Comparison of ENCODE assay signal across 19 cellular contexts in the genomic region with DNA sequence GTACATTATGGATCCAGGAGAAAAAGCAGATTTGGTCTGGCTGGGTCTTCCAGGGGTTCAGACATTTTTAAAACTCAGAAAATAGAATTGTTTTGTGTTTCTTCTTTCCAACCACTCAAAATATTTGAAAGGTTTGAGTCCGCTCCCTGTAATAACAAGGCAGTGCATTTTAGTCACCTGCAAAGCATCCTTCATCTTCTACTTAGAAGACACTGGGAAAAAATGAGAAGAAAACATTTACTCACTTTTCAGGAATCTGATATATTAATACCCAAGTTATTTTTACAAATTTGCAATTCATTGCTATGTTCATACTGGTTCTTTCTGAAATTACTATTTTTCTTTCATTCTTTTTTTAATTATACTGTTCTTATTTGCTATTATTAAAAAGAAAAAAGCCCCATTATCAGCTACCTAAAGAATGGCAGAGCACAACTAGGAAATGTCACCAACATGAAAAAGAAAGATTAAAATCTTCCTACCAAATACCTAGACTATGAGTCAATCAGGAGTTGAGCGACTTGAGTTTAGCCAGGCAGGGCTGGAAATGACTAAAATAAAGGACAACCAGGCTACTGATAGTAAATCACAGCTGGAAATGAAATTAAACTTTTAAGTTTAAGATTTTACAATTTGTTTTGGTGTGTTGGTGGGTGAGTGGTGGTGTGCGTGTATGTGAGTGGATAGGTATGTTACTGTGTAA.
A peak's percentile ranks its signal among the peaks of the same experiment; 100 is the strongest.
DNase-seq lines count a peak whose midpoint lies in the region; ATAC-seq and TF ChIP-seq lines count a peak whose summit lies in the region.
"Had no signal": no experiment of that assay in that cellular context is flagged by ENCODE, and none has a peak within 500 bp of the region (broad histone marks: within the 10 kb centered on the region; RNA-seq: fewer than 3 reads in every experiment).

No MANE protein-coding gene starts in this region.

- H3K4me3 Mint-ChIP-seq in activated naive CD4-positive, alpha-beta T cell treated with anti-CD3 and anti-CD28 coated beads, Interleukin-2, amount 10 ng/mL, durations not matched to agents 7 days and 5 days, result no peak overlapping the region
- no peak overlapping the region for H3K4me3 Mint-ChIP-seq in immature natural killer cell
- H3K4me3 Mint-ChIP-seq: activated T-helper 1 cell treated with anti-CD3 and anti-CD28 coated beads, Interleukin-12 subunit alpha, Interleukin-12 subunit beta, Interleukin-2, Interleukin-4 antibody, amounts not matched to agents 30 ng/mL and 10 ng/mL and 1 ng/mL, durations not matched to agents 14 hours and 24 hours and 36 hours had no signal

- no peaks in the 10 kb centered on the region for H3K9me3 Mint-ChIP-seq in activated naive CD4-positive, alpha-beta T cell treated with anti-CD3 and anti-CD28 coated beads, Interleukin-2, amount 10 ng/mL, durations not matched to agents 7 days and 5 days
- H3K9me3 Mint-ChIP-seq in immature natural killer cell, result peaks cover 0 to 4% (median 0%) of the 10 kb centered on the region in 6 donors
- H3K9me3 Mint-ChIP-seq: activated T-helper 1 cell treated with anti-CD3 and anti-CD28 coated beads, Interleukin-12 subunit alpha, Interleukin-12 subunit beta, Interleukin-2, Interleukin-4 antibody, amounts not matched to agents 30 ng/mL and 10 ng/mL and 1 ng/mL, durations not matched to agents 14 hours and 24 hours and 36 hours had no signal

- no peaks in the 10 kb centered on the region for H3K9me3 ChIP-seq in vagina
- no peaks in the 10 kb centered on the region for H3K9me3 ChIP-seq in ovary
- H3K9me3 ChIP-seq: colonic mucosa, lower lobe of right lung had no signal

- H3K27ac ChIP-seq in vagina, result peak overlapping the region; percentile 60
- no peak overlapping the region for H3K27ac ChIP-seq in ovary
- H3K27ac ChIP-seq: colonic mucosa, lower lobe of right lung, SK-N-MC had no signal

- no peak for DNase-seq in activated naive CD4-positive, alpha-beta T cell treated with anti-CD3 and anti-CD28 coated beads, Interleukin-2, amount 10 ng/mL, durations not matched to agents 7 days and 5 days
- no peak for DNase-seq in activated naive CD4-positive, alpha-beta T cell treated with Interleukin-2 at 50 U/mL for 16 hours
- peak; percentile 40 for DNase-seq in astrocyte of the cerebellum (ENCODE audit: low read depth)
- DNase-seq in glomerular visceral epithelial cell (ENCODE audit: extremely low spot score), result peak; percentile 63
- no peak for DNase-seq in vagina (ENCODE audit: extremely low spot score in 2 of 2)
- DNase-seq in ovary, result no peak
- DNase-seq in immature natural killer cell, result no peak
- DNase-seq: 8988T; activated CD4-positive, CD25-positive, alpha-beta regulatory T cell treated with anti-CD3 and anti-CD28 coated beads, Interleukin-2, amount 50 U/mL, for 72 hours; colonic mucosa; DMS79; head of caudate nucleus; lower lobe of right lung; NCI-H526; stimulated activated CD4-positive, alpha-beta T cell treated with anti-CD3 and anti-CD28 coated beads, Interleukin-4, amount 100 ng/mL, for 24 hours had no signal

- H3K4me1 ChIP-seq in vagina (peaks cover 24% of the 10 kb centered on the region), ovary (ENCODE audit: insufficient read depth) (no peaks in the 10 kb centered on the region)
- H3K4me1 ChIP-seq: colonic mucosa had no signal

- intact Hi-C loops in vagina (cut with DNase I), result no loop called here
- intact Hi-C loops in ovary (cut with DNase I), result no loop called here

- peak overlapping the region; percentile 2 for H3K27ac Mint-ChIP-seq in activated naive CD4-positive, alpha-beta T cell treated with anti-CD3 and anti-CD28 coated beads, Interleukin-2, amount 10 ng/mL, durations not matched to agents 7 days and 5 days
- no peak overlapping the region for H3K27ac Mint-ChIP-seq in immature natural killer cell
- H3K27ac Mint-ChIP-seq: activated T-helper 1 cell treated with anti-CD3 and anti-CD28 coated beads, Interleukin-12 subunit alpha, Interleukin-12 subunit beta, Interleukin-2, Interleukin-4 antibody, amounts not matched to agents 30 ng/mL and 10 ng/mL and 1 ng/mL, durations not matched to agents 14 hours and 24 hours and 36 hours; progenitor cell of endocrine pancreas had no signal

- TF ChIP-seq EP300 in ovary (IDR thresholded peaks at IDR 0.05), result no peak

- in situ Hi-C loops in astrocyte of the cerebellum (cut with HindIII; ENCODE audit: low sequenced_read_pairs), result no loop called here

- no peaks in the 10 kb centered on the region for H3K36me3 Mint-ChIP-seq in activated naive CD4-positive, alpha-beta T cell treated with anti-CD3 and anti-CD28 coated beads, Interleukin-2, amount 10 ng/mL, durations not matched to agents 7 days and 5 days
- no peaks in the 10 kb centered on the region for H3K36me3 Mint-ChIP-seq in immature natural killer cell

- WGBS in ovary, 3 donors, result 81 to 92% (median 87%) methylated on average over 3 of the region's 3 CpGs

- CTCF ChIA-PET in activated naive CD4-positive, alpha-beta T cell treated with anti-CD3 and anti-CD28 coated beads, Interleukin-2, amount 10 ng/mL, durations not matched to agents 7 days and 5 days (lab: Charles Lee), result no interaction called here

- H3K27me3 Mint-ChIP-seq in activated naive CD4-positive, alpha-beta T cell treated with anti-CD3 and anti-CD28 coated beads, Interleukin-2, amount 10 ng/mL, durations not matched to agents 7 days and 5 days, result peaks cover 12% of the 10 kb centered on the region
- H3K27me3 Mint-ChIP-seq in immature natural killer cell (ENCODE audit: low read depth in 3 of 3), result peaks cover 1 to 8% (median 2%) of the 10 kb centered on the region in 3 donors

- no peak for TF ChIP-seq CTCF in astrocyte of the cerebellum (IDR thresholded peaks at IDR 0.05; ENCODE audit: low read depth, low read length, missing control alignments)
- TF ChIP-seq CTCF in vagina (IDR thresholded peaks at IDR 0.05), result no peak
- no peak for TF ChIP-seq CTCF in ovary (IDR thresholded peaks at IDR 0.05)

- no peaks in the 10 kb centered on the region for H3K4me1 Mint-ChIP-seq in activated naive CD4-positive, alpha-beta T cell treated with anti-CD3 and anti-CD28 coated beads, Interleukin-2, amount 10 ng/mL, durations not matched to agents 7 days and 5 days
- H3K4me1 Mint-ChIP-seq in immature natural killer cell, result no peaks in the 10 kb centered on the region

- H3K36me3 ChIP-seq in vagina, result no peaks in the 10 kb centered on the region
- H3K36me3 ChIP-seq in ovary, result no peaks in the 10 kb centered on the region
- H3K36me3 ChIP-seq: colonic mucosa, lower lobe of right lung had no signal

- ATAC-seq in GM21619 (IDR thresholded peaks at IDR 0.05; ENCODE audit: unreplicated experiment), result no peak

- TF ChIP-seq POLR2A in vagina (IDR thresholded peaks at IDR 0.05), result no peak
- no peak for TF ChIP-seq POLR2A in ovary (IDR thresholded peaks at IDR 0.05)

- H3K4me3 ChIP-seq in astrocyte of the cerebellum (ENCODE audit: low read depth, low read length) (no peak overlapping the region), vagina (no peak overlapping the region), ovary (no peak overlapping the region)
- H3K4me3 ChIP-seq: colonic mucosa, lower lobe of right lung, SK-N-MC had no signal

- no peaks in the 10 kb centered on the region for H3K27me3 ChIP-seq in vagina
- H3K27me3 ChIP-seq in ovary, result no peaks in the 10 kb centered on the region
- H3K27me3 ChIP-seq: colonic mucosa had no signal

Comparison
In these comparisons a context has a peak if more than half of its experiments do, and no peak if none do; other contexts are left out.
1. DNase-seq: peak in astrocyte of the cerebellum (single experiment) and glomerular visceral epithelial cell (single experiment); none in activated naive CD4-positive, alpha-beta T cell treated with anti-CD3 and anti-CD28 coated beads, Interleukin-2, amount 10 ng/mL, durations not matched to agents 7 days and 5 days (single experiment), activated naive CD4-positive, alpha-beta T cell treated with Interleukin-2 at 50 U/mL for 16 hours (single experiment), vagina (0 of 2), ovary (0 of 5) and immature natural killer cell (0 of 3).